Comparison of ENCODE assay signal across 1 cellular context in the genomic region with DNA sequence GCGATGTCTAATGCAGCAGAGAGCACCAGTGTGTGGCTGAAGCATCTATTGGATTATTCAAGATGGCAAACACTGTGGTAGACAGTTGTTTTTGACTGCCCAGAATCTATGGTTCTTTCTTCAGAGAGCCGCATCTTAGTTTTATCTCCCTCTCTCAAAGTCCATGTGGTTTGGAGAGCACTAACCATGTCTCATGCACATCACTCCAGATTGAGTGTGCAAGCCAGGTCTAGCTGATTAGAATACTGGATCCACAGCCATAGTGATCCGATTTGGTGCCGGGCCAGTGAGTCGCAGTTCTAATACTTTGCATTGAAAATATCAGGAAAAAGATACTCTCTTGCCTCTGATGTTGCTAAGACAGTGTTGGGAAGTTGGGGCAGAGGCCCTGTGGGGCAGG.
TF ChIP-seq lines count a peak whose summit lies in the region.

No MANE protein-coding gene starts in this region.

TF ChIP-seq in GM12878, 131 proteins besides CTCF, POLR2A, EP300 and RAD21:
- TF ChIP-seq YY1 (IDR thresholded peaks at IDR 0.05; ENCODE audit: low read depth, low read length) (no peak), EGR1 (IDR thresholded peaks at IDR 0.05; ENCODE audit: borderline replicate concordance in 1 of 2, low read depth in 2 of 2, low read length in 2 of 2) (no peak), TAF1 (IDR thresholded peaks at IDR 0.05; ENCODE audit: borderline replicate concordance, low read depth, low read length) (no peak), SMARCA5 (IDR thresholded peaks at IDR 0.05) (no peak), STAT3 (IDR thresholded peaks at IDR 0.05; ENCODE audit: low read depth, low read length) (no peak), KDM1A (IDR thresholded peaks at IDR 0.05; ENCODE audit: borderline replicate concordance) (no peak), DPF2 (IDR thresholded peaks at IDR 0.05) (no peak), TBL1XR1 (IDR thresholded peaks at IDR 0.05; ENCODE audit: low read depth, low read length) (no peak), CBFB (IDR thresholded peaks at IDR 0.05; ENCODE audit: low read depth) (no peak), MEF2A (IDR thresholded peaks at IDR 0.05; ENCODE audit: insufficient read depth, low read depth, low read length) (no peak)
- TF ChIP-seq, protein P1, sequence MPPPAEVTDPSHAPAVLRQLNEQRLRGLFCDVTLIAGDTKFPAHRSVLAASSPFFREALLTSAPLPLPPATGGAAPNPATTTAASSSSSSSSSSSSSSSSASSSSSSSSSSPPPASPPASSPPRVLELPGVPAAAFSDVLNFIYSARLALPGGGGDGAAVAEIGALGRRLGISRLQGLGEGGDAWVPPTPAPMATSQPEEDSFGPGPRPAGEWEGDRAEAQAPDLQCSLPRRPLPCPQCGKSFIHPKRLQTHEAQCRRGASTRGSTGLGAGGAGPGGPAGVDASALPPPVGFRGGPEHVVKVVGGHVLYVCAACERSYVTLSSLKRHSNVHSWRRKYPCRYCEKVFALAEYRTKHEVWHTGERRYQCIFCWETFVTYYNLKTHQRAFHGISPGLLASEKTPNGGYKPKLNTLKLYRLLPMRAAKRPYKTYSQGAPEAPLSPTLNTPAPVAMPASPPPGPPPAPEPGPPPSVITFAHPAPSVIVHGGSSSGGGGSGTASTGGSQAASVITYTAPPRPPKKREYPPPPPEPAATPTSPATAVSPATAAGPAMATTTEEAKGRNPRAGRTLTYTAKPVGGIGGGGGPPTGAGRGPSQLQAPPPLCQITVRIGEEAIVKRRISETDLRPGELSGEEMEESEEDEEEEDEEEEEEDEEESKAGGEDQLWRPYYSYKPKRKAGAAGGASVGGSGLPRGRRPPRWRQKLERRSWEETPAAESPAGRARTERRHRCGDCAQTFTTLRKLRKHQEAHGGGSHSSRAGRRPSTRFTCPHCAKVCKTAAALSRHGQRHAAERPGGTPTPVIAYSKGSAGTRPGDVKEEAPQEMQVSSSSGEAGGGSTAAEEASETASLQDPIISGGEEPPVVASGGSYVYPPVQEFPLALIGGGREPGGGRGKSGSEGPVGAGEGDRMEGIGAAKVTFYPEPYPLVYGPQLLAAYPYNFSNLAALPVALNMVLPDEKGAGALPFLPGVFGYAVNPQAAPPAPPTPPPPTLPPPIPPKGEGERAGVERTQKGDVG (CRISPR knock-in tag; IDR thresholded peaks at IDR 0.05): no peak
- TF ChIP-seq, protein P2, sequence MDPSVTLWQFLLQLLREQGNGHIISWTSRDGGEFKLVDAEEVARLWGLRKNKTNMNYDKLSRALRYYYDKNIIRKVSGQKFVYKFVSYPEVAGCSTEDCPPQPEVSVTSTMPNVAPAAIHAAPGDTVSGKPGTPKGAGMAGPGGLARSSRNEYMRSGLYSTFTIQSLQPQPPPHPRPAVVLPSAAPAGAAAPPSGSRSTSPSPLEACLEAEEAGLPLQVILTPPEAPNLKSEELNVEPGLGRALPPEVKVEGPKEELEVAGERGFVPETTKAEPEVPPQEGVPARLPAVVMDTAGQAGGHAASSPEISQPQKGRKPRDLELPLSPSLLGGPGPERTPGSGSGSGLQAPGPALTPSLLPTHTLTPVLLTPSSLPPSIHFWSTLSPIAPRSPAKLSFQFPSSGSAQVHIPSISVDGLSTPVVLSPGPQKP (IDR thresholded peaks at IDR 0.05; ENCODE audit: low read depth, low read length): no peak
- TF ChIP-seq, protein P3, sequence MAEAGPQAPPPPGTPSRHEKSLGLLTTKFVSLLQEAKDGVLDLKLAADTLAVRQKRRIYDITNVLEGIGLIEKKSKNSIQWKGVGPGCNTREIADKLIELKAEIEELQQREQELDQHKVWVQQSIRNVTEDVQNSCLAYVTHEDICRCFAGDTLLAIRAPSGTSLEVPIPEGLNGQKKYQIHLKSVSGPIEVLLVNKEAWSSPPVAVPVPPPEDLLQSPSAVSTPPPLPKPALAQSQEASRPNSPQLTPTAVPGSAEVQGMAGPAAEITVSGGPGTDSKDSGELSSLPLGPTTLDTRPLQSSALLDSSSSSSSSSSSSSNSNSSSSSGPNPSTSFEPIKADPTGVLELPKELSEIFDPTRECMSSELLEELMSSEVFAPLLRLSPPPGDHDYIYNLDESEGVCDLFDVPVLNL (IDR thresholded peaks at IDR 0.05; ENCODE audit: low read depth, low read length): no peak
- TF ChIP-seq, protein P4, sequence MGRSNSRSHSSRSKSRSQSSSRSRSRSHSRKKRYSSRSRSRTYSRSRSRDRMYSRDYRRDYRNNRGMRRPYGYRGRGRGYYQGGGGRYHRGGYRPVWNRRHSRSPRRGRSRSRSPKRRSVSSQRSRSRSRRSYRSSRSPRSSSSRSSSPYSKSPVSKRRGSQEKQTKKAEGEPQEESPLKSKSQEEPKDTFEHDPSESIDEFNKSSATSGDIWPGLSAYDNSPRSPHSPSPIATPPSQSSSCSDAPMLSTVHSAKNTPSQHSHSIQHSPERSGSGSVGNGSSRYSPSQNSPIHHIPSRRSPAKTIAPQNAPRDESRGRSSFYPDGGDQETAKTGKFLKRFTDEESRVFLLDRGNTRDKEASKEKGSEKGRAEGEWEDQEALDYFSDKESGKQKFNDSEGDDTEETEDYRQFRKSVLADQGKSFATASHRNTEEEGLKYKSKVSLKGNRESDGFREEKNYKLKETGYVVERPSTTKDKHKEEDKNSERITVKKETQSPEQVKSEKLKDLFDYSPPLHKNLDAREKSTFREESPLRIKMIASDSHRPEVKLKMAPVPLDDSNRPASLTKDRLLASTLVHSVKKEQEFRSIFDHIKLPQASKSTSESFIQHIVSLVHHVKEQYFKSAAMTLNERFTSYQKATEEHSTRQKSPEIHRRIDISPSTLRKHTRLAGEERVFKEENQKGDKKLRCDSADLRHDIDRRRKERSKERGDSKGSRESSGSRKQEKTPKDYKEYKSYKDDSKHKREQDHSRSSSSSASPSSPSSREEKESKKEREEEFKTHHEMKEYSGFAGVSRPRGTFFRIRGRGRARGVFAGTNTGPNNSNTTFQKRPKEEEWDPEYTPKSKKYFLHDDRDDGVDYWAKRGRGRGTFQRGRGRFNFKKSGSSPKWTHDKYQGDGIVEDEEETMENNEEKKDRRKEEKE (IDR thresholded peaks at IDR 0.05): no peak
